ENCODE assay signal across 1 cellular context in the genomic region with DNA sequence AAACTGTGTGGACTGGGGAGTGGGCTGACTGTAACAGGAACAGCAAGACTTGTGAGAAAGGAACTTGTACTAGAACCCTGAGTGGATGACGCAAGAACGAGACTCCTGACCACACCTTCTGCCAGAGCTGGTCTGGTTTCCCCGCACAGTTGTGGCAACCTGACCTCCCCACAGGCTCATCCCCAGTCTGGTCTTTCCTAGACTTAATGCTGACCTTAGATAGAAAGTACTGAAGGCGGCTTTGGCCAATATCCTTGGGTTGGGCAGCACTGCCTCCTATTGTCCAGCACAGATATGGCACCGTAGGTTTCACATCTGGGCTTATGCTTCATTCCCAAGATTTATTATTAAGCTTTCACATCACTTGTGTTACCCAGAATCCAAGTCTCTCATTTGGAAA.
TF ChIP-seq lines count a peak whose summit lies in the region.

No MANE protein-coding gene starts in this region.

TF ChIP-seq in GM23338, 12 proteins besides CTCF, POLR2A, EP300 and RAD21 (continued from another document):
- TF ChIP-seq, protein P1, sequence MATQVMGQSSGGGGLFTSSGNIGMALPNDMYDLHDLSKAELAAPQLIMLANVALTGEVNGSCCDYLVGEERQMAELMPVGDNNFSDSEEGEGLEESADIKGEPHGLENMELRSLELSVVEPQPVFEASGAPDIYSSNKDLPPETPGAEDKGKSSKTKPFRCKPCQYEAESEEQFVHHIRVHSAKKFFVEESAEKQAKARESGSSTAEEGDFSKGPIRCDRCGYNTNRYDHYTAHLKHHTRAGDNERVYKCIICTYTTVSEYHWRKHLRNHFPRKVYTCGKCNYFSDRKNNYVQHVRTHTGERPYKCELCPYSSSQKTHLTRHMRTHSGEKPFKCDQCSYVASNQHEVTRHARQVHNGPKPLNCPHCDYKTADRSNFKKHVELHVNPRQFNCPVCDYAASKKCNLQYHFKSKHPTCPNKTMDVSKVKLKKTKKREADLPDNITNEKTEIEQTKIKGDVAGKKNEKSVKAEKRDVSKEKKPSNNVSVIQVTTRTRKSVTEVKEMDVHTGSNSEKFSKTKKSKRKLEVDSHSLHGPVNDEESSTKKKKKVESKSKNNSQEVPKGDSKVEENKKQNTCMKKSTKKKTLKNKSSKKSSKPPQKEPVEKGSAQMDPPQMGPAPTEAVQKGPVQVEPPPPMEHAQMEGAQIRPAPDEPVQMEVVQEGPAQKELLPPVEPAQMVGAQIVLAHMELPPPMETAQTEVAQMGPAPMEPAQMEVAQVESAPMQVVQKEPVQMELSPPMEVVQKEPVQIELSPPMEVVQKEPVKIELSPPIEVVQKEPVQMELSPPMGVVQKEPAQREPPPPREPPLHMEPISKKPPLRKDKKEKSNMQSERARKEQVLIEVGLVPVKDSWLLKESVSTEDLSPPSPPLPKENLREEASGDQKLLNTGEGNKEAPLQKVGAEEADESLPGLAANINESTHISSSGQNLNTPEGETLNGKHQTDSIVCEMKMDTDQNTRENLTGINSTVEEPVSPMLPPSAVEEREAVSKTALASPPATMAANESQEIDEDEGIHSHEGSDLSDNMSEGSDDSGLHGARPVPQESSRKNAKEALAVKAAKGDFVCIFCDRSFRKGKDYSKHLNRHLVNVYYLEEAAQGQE (IDR thresholded peaks at IDR 0.05; ENCODE audit: unreplicated experiment), result no peak
- no peak for TF ChIP-seq ZNF331 (CRISPR knock-in tag; IDR thresholded peaks at IDR 0.05; ENCODE audit: low read depth)
- TF ChIP-seq, protein P2, sequence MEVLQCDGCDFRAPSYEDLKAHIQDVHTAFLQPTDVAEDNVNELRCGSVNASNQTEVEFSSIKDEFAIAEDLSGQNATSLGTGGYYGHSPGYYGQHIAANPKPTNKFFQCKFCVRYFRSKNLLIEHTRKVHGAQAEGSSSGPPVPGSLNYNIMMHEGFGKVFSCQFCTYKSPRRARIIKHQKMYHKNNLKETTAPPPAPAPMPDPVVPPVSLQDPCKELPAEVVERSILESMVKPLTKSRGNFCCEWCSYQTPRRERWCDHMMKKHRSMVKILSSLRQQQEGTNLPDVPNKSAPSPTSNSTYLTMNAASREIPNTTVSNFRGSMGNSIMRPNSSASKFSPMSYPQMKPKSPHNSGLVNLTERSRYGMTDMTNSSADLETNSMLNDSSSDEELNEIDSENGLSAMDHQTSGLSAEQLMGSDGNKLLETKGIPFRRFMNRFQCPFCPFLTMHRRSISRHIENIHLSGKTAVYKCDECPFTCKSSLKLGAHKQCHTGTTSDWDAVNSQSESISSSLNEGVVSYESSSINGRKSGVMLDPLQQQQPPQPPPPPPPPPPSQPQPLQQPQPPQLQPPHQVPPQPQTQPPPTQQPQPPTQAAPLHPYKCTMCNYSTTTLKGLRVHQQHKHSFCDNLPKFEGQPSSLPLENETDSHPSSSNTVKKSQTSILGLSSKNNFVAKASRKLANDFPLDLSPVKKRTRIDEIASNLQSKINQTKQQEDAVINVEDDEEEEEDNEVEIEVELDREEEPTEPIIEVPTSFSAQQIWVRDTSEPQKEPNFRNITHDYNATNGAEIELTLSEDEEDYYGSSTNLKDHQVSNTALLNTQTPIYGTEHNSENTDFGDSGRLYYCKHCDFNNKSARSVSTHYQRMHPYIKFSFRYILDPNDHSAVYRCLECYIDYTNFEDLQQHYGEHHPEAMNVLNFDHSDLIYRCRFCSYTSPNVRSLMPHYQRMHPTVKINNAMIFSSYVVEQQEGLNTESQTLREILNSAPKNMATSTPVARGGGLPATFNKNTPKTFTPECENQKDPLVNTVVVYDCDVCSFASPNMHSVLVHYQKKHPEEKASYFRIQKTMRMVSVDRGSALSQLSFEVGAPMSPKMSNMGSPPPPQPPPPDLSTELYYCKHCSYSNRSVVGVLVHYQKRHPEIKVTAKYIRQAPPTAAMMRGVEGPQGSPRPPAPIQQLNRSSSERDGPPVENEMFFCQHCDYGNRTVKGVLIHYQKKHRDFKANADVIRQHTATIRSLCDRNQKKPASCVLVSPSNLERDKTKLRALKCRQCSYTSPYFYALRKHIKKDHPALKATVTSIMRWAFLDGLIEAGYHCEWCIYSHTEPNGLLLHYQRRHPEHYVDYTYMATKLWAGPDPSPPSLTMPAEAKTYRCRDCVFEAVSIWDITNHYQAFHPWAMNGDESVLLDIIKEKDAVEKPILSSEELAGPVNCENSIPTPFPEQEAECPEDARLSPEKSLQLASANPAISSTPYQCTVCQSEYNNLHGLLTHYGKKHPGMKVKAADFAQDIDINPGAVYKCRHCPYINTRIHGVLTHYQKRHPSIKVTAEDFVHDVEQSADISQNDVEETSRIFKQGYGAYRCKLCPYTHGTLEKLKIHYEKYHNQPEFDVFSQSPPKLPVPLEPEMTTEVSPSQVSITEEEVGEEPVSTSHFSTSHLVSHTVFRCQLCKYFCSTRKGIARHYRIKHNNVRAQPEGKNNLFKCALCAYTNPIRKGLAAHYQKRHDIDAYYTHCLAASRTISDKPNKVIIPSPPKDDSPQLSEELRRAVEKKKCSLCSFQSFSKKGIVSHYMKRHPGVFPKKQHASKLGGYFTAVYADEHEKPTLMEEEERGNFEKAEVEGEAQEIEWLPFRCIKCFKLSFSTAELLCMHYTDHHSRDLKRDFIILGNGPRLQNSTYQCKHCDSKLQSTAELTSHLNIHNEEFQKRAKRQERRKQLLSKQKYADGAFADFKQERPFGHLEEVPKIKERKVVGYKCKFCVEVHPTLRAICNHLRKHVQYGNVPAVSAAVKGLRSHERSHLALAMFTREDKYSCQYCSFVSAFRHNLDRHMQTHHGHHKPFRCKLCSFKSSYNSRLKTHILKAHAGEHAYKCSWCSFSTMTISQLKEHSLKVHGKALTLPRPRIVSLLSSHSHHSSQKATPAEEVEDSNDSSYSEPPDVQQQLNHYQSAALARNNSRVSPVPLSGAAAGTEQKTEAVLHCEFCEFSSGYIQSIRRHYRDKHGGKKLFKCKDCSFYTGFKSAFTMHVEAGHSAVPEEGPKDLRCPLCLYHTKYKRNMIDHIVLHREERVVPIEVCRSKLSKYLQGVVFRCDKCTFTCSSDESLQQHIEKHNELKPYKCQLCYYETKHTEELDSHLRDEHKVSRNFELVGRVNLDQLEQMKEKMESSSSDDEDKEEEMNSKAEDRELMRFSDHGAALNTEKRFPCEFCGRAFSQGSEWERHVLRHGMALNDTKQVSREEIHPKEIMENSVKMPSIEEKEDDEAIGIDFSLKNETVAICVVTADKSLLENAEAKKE (CRISPR knock-in tag; IDR thresholded peaks at IDR 0.05), result no peak
- TF ChIP-seq NANOG (IDR thresholded peaks at IDR 0.05; ENCODE audit: borderline replicate concordance), result no peak
- no peak for TF ChIP-seq STAT1 (IDR thresholded peaks at IDR 0.05; ENCODE audit: unreplicated experiment)
- no peak for TF ChIP-seq JUNB (IDR thresholded peaks at IDR 0.05; ENCODE audit: unreplicated experiment)
- no peak for TF ChIP-seq ZNF114 (CRISPR knock-in tag; IDR thresholded peaks at IDR 0.05)
- TF ChIP-seq, protein P3, sequence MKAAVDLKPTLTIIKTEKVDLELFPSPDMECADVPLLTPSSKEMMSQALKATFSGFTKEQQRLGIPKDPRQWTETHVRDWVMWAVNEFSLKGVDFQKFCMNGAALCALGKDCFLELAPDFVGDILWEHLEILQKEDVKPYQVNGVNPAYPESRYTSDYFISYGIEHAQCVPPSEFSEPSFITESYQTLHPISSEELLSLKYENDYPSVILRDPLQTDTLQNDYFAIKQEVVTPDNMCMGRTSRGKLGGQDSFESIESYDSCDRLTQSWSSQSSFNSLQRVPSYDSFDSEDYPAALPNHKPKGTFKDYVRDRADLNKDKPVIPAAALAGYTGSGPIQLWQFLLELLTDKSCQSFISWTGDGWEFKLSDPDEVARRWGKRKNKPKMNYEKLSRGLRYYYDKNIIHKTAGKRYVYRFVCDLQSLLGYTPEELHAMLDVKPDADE (IDR thresholded peaks at IDR 0.05), result no peak
- TF ChIP-seq EZH2phosphoT487 (IDR thresholded peaks at IDR 0.05; ENCODE audit: unreplicated experiment), result no peak
- no peak for TF ChIP-seq POLR2AphosphoS5 (IDR thresholded peaks at IDR 0.05; ENCODE audit: low read depth)
